1 cellular context compared by ENCODE assay signal in genomic region chr18:23151414-23152099, GRCh38.
TF ChIP-seq lines count a peak whose summit lies in the region.

No MANE protein-coding gene starts in this region.

TF ChIP-seq in K562, 482 proteins besides CTCF, POLR2A, EP300 and RAD21:
- TF ChIP-seq, protein P1, sequence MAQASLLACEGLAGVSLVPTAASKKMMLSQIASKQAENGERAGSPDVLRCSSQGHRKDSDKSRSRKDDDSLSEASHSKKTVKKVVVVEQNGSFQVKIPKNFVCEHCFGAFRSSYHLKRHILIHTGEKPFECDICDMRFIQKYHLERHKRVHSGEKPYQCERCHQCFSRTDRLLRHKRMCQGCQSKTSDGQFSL (CRISPR knock-in tag; IDR thresholded peaks at IDR 0.05), result no peak
- TF ChIP-seq, protein P1 (tag; IDR thresholded peaks at IDR 0.05), result no peak
- TF ChIP-seq, protein P2, sequence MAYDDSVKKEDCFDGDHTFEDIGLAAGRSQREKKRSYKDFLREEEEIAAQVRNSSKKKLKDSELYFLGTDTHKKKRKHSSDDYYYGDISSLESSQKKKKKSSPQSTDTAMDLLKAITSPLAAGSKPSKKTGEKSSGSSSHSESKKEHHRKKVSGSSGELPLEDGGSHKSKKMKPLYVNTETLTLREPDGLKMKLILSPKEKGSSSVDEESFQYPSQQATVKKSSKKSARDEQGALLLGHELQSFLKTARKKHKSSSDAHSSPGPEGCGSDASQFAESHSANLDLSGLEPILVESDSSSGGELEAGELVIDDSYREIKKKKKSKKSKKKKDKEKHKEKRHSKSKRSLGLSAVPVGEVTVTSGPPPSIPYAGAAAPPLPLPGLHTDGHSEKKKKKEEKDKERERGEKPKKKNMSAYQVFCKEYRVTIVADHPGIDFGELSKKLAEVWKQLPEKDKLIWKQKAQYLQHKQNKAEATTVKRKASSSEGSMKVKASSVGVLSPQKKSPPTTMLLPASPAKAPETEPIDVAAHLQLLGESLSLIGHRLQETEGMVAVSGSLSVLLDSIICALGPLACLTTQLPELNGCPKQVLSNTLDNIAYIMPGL (CRISPR knock-in tag; IDR thresholded peaks at IDR 0.05), result no peak
- TF ChIP-seq ATF3 (IDR thresholded peaks at IDR 0.05) (peak; percentile 29), ATF3 (CRISPR knock-in tag; conservative IDR thresholded peaks at IDR 0.05) (no peak), CEBPB (tag; IDR thresholded peaks at IDR 0.05) (peak; percentile 63), ARID1B (IDR thresholded peaks at IDR 0.05) (peak; percentile 53; the same call in 1 of the 2 replicates), TAL1 (IDR thresholded peaks at IDR 0.05) (peak; percentile 36; the same call in 1 of the 2 replicates), ZNF12 (CRISPR knock-in tag; IDR thresholded peaks at IDR 0.05) (no peak), TRIM24 (IDR thresholded peaks at IDR 0.05) (peak in 1 of 2 experiments; percentile 23; a peak in 1 of 4 replicates), TEAD4 (IDR thresholded peaks at IDR 0.05; ENCODE audit: low read length) (0 out of 2 replicates have a peak, but pooled peaks have one; percentile 21), TEAD4 (CRISPR knock-in tag; IDR thresholded peaks at IDR 0.05; ENCODE audit: borderline replicate concordance) (no peak), FOSL1 (tag; conservative IDR thresholded peaks at IDR 0.05) (peak; percentile 79), CBFA2T3 (IDR thresholded peaks at IDR 0.05) (peak; percentile 72), TCF3 (CRISPR knock-in tag; IDR thresholded peaks at IDR 0.05) (peak; percentile 56), DPF2 (IDR thresholded peaks at IDR 0.05) (0 out of 2 replicates have a peak, but pooled peaks have one; percentile 31), SRSF9 (IDR thresholded peaks at IDR 0.05; ENCODE audit: borderline replicate concordance, low read depth, low read length) (no peak), CBFA2T2 (conservative IDR thresholded peaks at IDR 0.05) (peak; percentile 37), JUND (IDR thresholded peaks at IDR 0.05; ENCODE audit: borderline replicate concordance, low read depth, low read length) (peak; percentile 55; the same call in 1 of the 2 replicates), JUND (tag; IDR thresholded peaks at IDR 0.05; ENCODE audit: borderline replicate concordance, low read depth, low read length) (peak; percentile 51; the same call in 1 of the 3 replicates)
- TF ChIP-seq, protein P3, sequence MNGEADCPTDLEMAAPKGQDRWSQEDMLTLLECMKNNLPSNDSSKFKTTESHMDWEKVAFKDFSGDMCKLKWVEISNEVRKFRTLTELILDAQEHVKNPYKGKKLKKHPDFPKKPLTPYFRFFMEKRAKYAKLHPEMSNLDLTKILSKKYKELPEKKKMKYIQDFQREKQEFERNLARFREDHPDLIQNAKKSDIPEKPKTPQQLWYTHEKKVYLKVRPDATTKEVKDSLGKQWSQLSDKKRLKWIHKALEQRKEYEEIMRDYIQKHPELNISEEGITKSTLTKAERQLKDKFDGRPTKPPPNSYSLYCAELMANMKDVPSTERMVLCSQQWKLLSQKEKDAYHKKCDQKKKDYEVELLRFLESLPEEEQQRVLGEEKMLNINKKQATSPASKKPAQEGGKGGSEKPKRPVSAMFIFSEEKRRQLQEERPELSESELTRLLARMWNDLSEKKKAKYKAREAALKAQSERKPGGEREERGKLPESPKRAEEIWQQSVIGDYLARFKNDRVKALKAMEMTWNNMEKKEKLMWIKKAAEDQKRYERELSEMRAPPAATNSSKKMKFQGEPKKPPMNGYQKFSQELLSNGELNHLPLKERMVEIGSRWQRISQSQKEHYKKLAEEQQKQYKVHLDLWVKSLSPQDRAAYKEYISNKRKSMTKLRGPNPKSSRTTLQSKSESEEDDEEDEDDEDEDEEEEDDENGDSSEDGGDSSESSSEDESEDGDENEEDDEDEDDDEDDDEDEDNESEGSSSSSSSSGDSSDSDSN (IDR thresholded peaks at IDR 0.05; ENCODE audit: borderline replicate concordance in 1 of 2, low read depth in 2 of 2, low read length in 2 of 2), result 0 out of 4 replicates have a peak, but pooled peaks of 1 of the 2 experiments have one; percentile 47
